In genomic region chr1:215064327-215064726, GRCh38 we compare ENCODE assay signal across 1 cellular context.
TF ChIP-seq lines count a peak whose summit lies in the region.

No MANE protein-coding gene starts in this region.

TF ChIP-seq in SK-N-SH treated with all-trans-retinoic acid at 6 μM for 48 hours, 23 proteins besides CTCF, POLR2A, EP300 and RAD21 (continued from another document):
- TF ChIP-seq TSHZ2 (CRISPR knock-in tag; IDR thresholded peaks at IDR 0.05) (no peak), CSRNP3 (CRISPR knock-in tag; IDR thresholded peaks at IDR 0.05) (no peak), ESRRG (CRISPR knock-in tag; IDR thresholded peaks at IDR 0.05) (no peak), ARNTL (CRISPR knock-in tag; IDR thresholded peaks at IDR 0.05; ENCODE audit: borderline replicate concordance, low read depth) (no peak), BACH2 (CRISPR knock-in tag; IDR thresholded peaks at IDR 0.05; ENCODE audit: borderline replicate concordance) (no peak), ZNF8 (CRISPR knock-in tag; IDR thresholded peaks at IDR 0.05) (no peak), ZNF565 (CRISPR knock-in tag; conservative IDR thresholded peaks at IDR 0.05; ENCODE audit: low read depth) (no peak), GLIS3 (CRISPR knock-in tag; IDR thresholded peaks at IDR 0.05) (no peak), SNAI2 (CRISPR knock-in tag; IDR thresholded peaks at IDR 0.05) (no peak), ZNF70 (CRISPR knock-in tag; IDR thresholded peaks at IDR 0.05) (no peak), ZFP30 (CRISPR knock-in tag; IDR thresholded peaks at IDR 0.05) (no peak), ZFP3 (CRISPR knock-in tag; IDR thresholded peaks at IDR 0.05) (no peak), TOX (CRISPR knock-in tag; IDR thresholded peaks at IDR 0.05; ENCODE audit: borderline replicate concordance) (no peak), PPARA (CRISPR knock-in tag; IDR thresholded peaks at IDR 0.05; ENCODE audit: borderline replicate concordance) (no peak), CREB5 (CRISPR knock-in tag; IDR thresholded peaks at IDR 0.05; ENCODE audit: low read depth) (no peak)
- TF ChIP-seq, protein P1, sequence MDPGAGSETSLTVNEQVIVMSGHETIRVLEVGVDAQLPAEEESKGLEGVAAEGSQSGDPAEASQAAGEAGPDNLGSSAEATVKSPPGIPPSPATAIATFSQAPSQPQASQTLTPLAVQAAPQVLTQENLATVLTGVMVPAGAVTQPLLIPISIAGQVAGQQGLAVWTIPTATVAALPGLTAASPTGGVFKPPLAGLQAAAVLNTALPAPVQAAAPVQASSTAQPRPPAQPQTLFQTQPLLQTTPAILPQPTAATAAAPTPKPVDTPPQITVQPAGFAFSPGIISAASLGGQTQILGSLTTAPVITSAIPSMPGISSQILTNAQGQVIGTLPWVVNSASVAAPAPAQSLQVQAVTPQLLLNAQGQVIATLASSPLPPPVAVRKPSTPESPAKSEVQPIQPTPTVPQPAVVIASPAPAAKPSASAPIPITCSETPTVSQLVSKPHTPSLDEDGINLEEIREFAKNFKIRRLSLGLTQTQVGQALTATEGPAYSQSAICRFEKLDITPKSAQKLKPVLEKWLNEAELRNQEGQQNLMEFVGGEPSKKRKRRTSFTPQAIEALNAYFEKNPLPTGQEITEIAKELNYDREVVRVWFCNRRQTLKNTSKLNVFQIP (CRISPR knock-in tag; IDR thresholded peaks at IDR 0.05; ENCODE audit: borderline replicate concordance, low read depth): no peak
